18 cellular contexts compared by ENCODE assay signal in genomic region chr1:22884806-22885559, GRCh38.
DNase-seq lines count a peak whose midpoint lies in the region; ATAC-seq and TF ChIP-seq lines count a peak whose summit lies in the region.
"Had no signal": no experiment of that assay in that cellular context is flagged by ENCODE, and none has a peak within 500 bp of the region (broad histone marks: within the 10 kb centered on the region; RNA-seq: fewer than 3 reads in every experiment).

No MANE protein-coding gene starts in this region.

- TF ChIP-seq CTCF in GM06990 (IDR thresholded peaks at IDR 0.05; ENCODE audit: insufficient read depth, low read length, poor library complexity, severe bottlenecking) (no peak), ovary (IDR thresholded peaks at IDR 0.05) (no peak)

- no peaks in the 10 kb centered on the region for H3K36me3 ChIP-seq in CD4-positive, CD25-positive, alpha-beta regulatory T cell (ENCODE audit: control insufficient read depth, insufficient read depth, low read length)
- no peaks in the 10 kb centered on the region for H3K36me3 ChIP-seq in GM06990 (ENCODE audit: control insufficient read depth, insufficient read depth, low read length)
- H3K36me3 ChIP-seq in ovary, result no peaks in the 10 kb centered on the region
- H3K36me3 ChIP-seq: colonic mucosa, right atrium auricular region, thoracic aorta had no signal

- no peaks in the 10 kb centered on the region for H3K36me3 Mint-ChIP-seq in CD4-positive, CD25-positive, alpha-beta regulatory T cell
- H3K36me3 Mint-ChIP-seq in T-helper 17 cell (ENCODE audit: low read depth) (peaks cover 2% of the 10 kb centered on the region), memory B cell (no peaks in the 10 kb centered on the region)

- 81 to 86% (median 85%) methylated on average over 16 of the region's 16 CpGs for WGBS in ovary, 3 donors

- TF ChIP-seq EP300 in ovary (IDR thresholded peaks at IDR 0.05), result no peak

- H3K27me3 Mint-ChIP-seq in CD4-positive, CD25-positive, alpha-beta regulatory T cell, result peaks cover 7% of the 10 kb centered on the region
- peaks cover 30% of the 10 kb centered on the region for H3K27me3 Mint-ChIP-seq in T-helper 17 cell
- H3K27me3 Mint-ChIP-seq in memory B cell, result peaks cover 7% of the 10 kb centered on the region

- no peaks in the 10 kb centered on the region for H3K9me3 Mint-ChIP-seq in CD4-positive, CD25-positive, alpha-beta regulatory T cell
- H3K9me3 Mint-ChIP-seq in memory B cell, result no peaks in the 10 kb centered on the region
- H3K9me3 Mint-ChIP-seq: H9 had no signal

- peak overlapping the region in 3 of 4 donors; percentile 42 to 70 (median 63) for H3K4me3 Mint-ChIP-seq in CD4-positive, CD25-positive, alpha-beta regulatory T cell
- peak overlapping the region; percentile 76 for H3K4me3 Mint-ChIP-seq in T-helper 17 cell
- peak overlapping the region; percentile 70 for H3K4me3 Mint-ChIP-seq in memory B cell
- H3K4me3 Mint-ChIP-seq: H9 had no signal

- intact Hi-C loops in ovary (cut with DNase I), result loop anchor here in 2 of 4 donors (5.0 kb wide), 1 partner anchor 183 kb away; no protein-coding TSS in a partner anchor

- H3K27ac ChIP-seq in CD4-positive, CD25-positive, alpha-beta regulatory T cell (ENCODE audit: insufficient read depth, low read length, poor library complexity, severe bottlenecking), result no peak overlapping the region
- no peak overlapping the region for H3K27ac ChIP-seq in ovary
- H3K27ac ChIP-seq: C4-2B, colonic mucosa, right atrium auricular region, thoracic aorta, VCaP had no signal

- peak overlapping the region; percentile 30 for H3K4me3 ChIP-seq in CD4-positive, CD25-positive, alpha-beta regulatory T cell (ENCODE audit: low read depth, low read length)
- H3K4me3 ChIP-seq in GM06990 (replicated peaks; ENCODE audit: low read depth, low read length), result no peak overlapping the region
- H3K4me3 ChIP-seq in ovary, result no peak overlapping the region
- H3K4me3 ChIP-seq: colonic mucosa, right atrium auricular region, thoracic aorta had no signal

- no peak for TF ChIP-seq POLR2A in ovary (IDR thresholded peaks at IDR 0.05)

- no peaks in the 10 kb centered on the region for H3K4me1 ChIP-seq in CD4-positive, CD25-positive, alpha-beta regulatory T cell (ENCODE audit: control insufficient read depth, insufficient read depth, low read length, poor library complexity, severe bottlenecking)
- no peaks in the 10 kb centered on the region for H3K4me1 ChIP-seq in ovary (ENCODE audit: insufficient read depth)
- H3K4me1 ChIP-seq: colonic mucosa, right atrium auricular region had no signal

- DNase-seq in CD4-positive, CD25-positive, alpha-beta regulatory T cell, result peak in 1 of 3 donors; percentile 47
- DNase-seq in GM06990 (ENCODE audit: extremely low read depth, insufficient read length), result peak; percentile 33
- DNase-seq in T-helper 17 cell, result no peak
- DNase-seq in memory B cell (ENCODE audit: low spot score in 2 of 2), result no peak
- no peak for DNase-seq in ovary
- no peak for DNase-seq in epidermal melanocyte (ENCODE audit: insufficient read length, low spot score)
- DNase-seq: aorta, colonic mucosa, H9, mesenchymal stem cell, NCI-H1930, NCI-H526 had no signal

- H3K9me3 ChIP-seq in CD4-positive, CD25-positive, alpha-beta regulatory T cell (ENCODE audit: control insufficient read depth in 2 of 2, low read length in 2 of 2), result no peaks in the 10 kb centered on the region
- H3K9me3 ChIP-seq in T-helper 17 cell (ENCODE audit: control insufficient read depth, low read length, poor library complexity, severe bottlenecking), result no peaks in the 10 kb centered on the region
- no peaks in the 10 kb centered on the region for H3K9me3 ChIP-seq in ovary
- H3K9me3 ChIP-seq: colonic mucosa, right atrium auricular region, thoracic aorta had no signal

- no peak for ATAC-seq in CD4-positive, CD25-positive, alpha-beta regulatory T cell (ENCODE audit: low read depth in 2 of 2)
- peak; percentile 36 for ATAC-seq in T-helper 17 cell
- peak; percentile 34 for ATAC-seq in memory B cell (ENCODE audit: low read depth)
- ATAC-seq in SK-N-SH treated with all-trans-retinoic acid at 6 μM for 48 hours, result no peak
- ATAC-seq: Panc1 had no signal

- H3K4me1 Mint-ChIP-seq in CD4-positive, CD25-positive, alpha-beta regulatory T cell, result peaks cover 0 to 11% (median 8%) of the 10 kb centered on the region in 4 donors
- H3K4me1 Mint-ChIP-seq in T-helper 17 cell (peaks cover 12% of the 10 kb centered on the region), memory B cell (peaks cover 8% of the 10 kb centered on the region)
- H3K4me1 Mint-ChIP-seq: H9 had no signal

- peak overlapping the region in 2 of 3 donors; percentile 40 to 62 for H3K27ac Mint-ChIP-seq in CD4-positive, CD25-positive, alpha-beta regulatory T cell
- H3K27ac Mint-ChIP-seq in T-helper 17 cell (peak overlapping the region; percentile 77), memory B cell (peak overlapping the region; percentile 0)

- H3K27me3 ChIP-seq in CD4-positive, CD25-positive, alpha-beta regulatory T cell (ENCODE audit: control insufficient read depth, insufficient read depth, low read length), result no peaks in the 10 kb centered on the region
- H3K27me3 ChIP-seq in GM06990 (replicated peaks; ENCODE audit: control insufficient read depth, insufficient read depth, low read length) (no peaks in the 10 kb centered on the region), ovary (no peaks in the 10 kb centered on the region)
- H3K27me3 ChIP-seq: colonic mucosa, right atrium auricular region had no signal

TF ChIP-seq in SK-N-SH treated with all-trans-retinoic acid at 6 μM for 48 hours, 23 proteins besides CTCF, POLR2A, EP300 and RAD21:
- TF ChIP-seq BACH2 (CRISPR knock-in tag; IDR thresholded peaks at IDR 0.05; ENCODE audit: borderline replicate concordance) (no peak), CSRNP3 (CRISPR knock-in tag; IDR thresholded peaks at IDR 0.05) (no peak), PATZ1 (CRISPR knock-in tag; IDR thresholded peaks at IDR 0.05; ENCODE audit: borderline replicate concordance) (no peak), ZC3H10 (CRISPR knock-in tag; IDR thresholded peaks at IDR 0.05) (no peak), ISL1 (CRISPR knock-in tag; IDR thresholded peaks at IDR 0.05) (no peak), ZNF70 (CRISPR knock-in tag; IDR thresholded peaks at IDR 0.05) (no peak)

Comparison
In these comparisons a context has a peak if more than half of its experiments do, and no peak if none do; other contexts are left out.
1. ATAC-seq: peak in T-helper 17 cell (single experiment) and memory B cell (single experiment); none in CD4-positive, CD25-positive, alpha-beta regulatory T cell (0 of 2) and SK-N-SH treated with all-trans-retinoic acid at 6 μM for 48 hours (single experiment).
2. H3K27ac Mint-ChIP-seq: peak in every context shown above with its lines; median percentile 77 in T-helper 17 cell; 51 in CD4-positive, CD25-positive, alpha-beta regulatory T cell; 0 in memory B cell.
3. Peak in every context shown above with its lines, with median percentiles within 50 percentile points of each other: H3K4me3 Mint-ChIP-seq.